ENCODE assay signal across 8 cellular contexts in genomic region chr10:73644015-73644743, GRCh38. TPM values are rescaled to one million over a fixed set of nuclear protein-coding genes. Genes with fewer than 3 reads are reported as not detected.
DNase-seq lines count a peak whose midpoint lies in the region; ATAC-seq, FAIRE-seq and TF ChIP-seq lines count a peak whose summit lies in the region.

No MANE protein-coding gene starts in this region.

- no peaks in the 10 kb centered on the region for H3K79me2 ChIP-seq in H1 (ENCODE audit: control insufficient read depth in 1 of 2, insufficient read depth in 2 of 2, low read length in 2 of 2)

- DNase-seq in Calu3: peak; percentile 64
- DNase-seq in HFFc6: peak; percentile 60
- DNase-seq in NCI-H69 (lab: John Stamatoyannopoulos, UW): peak; percentile 59
- peak; percentile 55 for DNase-seq in activated CD8-positive, alpha-beta T cell treated with anti-CD3 and anti-CD28 coated beads for 36 hours
- peak in 1 of 2 experiments; percentile 63 for DNase-seq in H1 (ENCODE audit: low read depth in 1 of 2, low spot score in 2 of 2)
- peak in 1 of 2 experiments; percentile 63 for DNase-seq in mesothelial cell of epicardium (ENCODE audit: low spot score in 2 of 2, unreplicated experiment in 2 of 2)
- DNase-seq in superior temporal gyrus (ENCODE audit: extremely low spot score): peak; percentile 92

- H2BK12ac ChIP-seq in H1 (ENCODE audit: low read depth, low read length): no peak overlapping the region

- no peak for TF ChIP-seq POLR2A in H1 (IDR thresholded peaks at IDR 0.05; ENCODE audit: control extremely low read depth in 1 of 2, low read depth in 2 of 2, low read length in 2 of 2)

- H3K9me3 Mint-ChIP-seq in Calu3 (ENCODE audit: low read depth, unreplicated experiment) (no peaks in the 10 kb centered on the region), HFFc6 (no peaks in the 10 kb centered on the region), mesothelial cell of epicardium (no peaks in the 10 kb centered on the region)
- H3K9me3 Mint-ChIP-seq in activated CD8-positive, alpha-beta T cell treated with anti-CD3 and anti-CD28 coated beads for 36 hours: no peaks in the 10 kb centered on the region

- H3K27ac Mint-ChIP-seq in Calu3 (ENCODE audit: unreplicated experiment): no peak overlapping the region
- no peak overlapping the region; the same call in 1 of the 2 replicates for H3K27ac Mint-ChIP-seq in HFFc6
- H3K27ac Mint-ChIP-seq in activated CD8-positive, alpha-beta T cell treated with anti-CD3 and anti-CD28 coated beads for 36 hours: peak overlapping the region; percentile 8
- peak overlapping the region; percentile 48 for H3K27ac Mint-ChIP-seq in mesothelial cell of epicardium

- peaks cover 9% of the 10 kb centered on the region; the same call in 1 of the 2 replicates for H3K23me2 ChIP-seq in H1 (ENCODE audit: low read depth, low read length)

- peak; percentile 77 for ATAC-seq in activated CD8-positive, alpha-beta T cell treated with anti-CD3 and anti-CD28 coated beads for 36 hours
- no peak for ATAC-seq in GM21526 (IDR thresholded peaks at IDR 0.05; ENCODE audit: low FRiP score, unreplicated experiment)

- no peak overlapping the region for H2BK120ac ChIP-seq in H1 (replicated peaks; ENCODE audit: low read depth, low read length)

- no peaks in the 10 kb centered on the region for H3K36me3 Mint-ChIP-seq in Calu3 (ENCODE audit: insufficient read depth, unreplicated experiment)
- no peaks in the 10 kb centered on the region for H3K36me3 Mint-ChIP-seq in HFFc6 (ENCODE audit: low read depth)
- no peaks in the 10 kb centered on the region for H3K36me3 Mint-ChIP-seq in activated CD8-positive, alpha-beta T cell treated with anti-CD3 and anti-CD28 coated beads for 36 hours (ENCODE audit: low read depth)
- H3K36me3 Mint-ChIP-seq in mesothelial cell of epicardium: no peaks in the 10 kb centered on the region

- H3K23ac ChIP-seq in H1 (ENCODE audit: insufficient read length): no peak overlapping the region

- no peak overlapping the region for H4K8ac ChIP-seq in H1 (ENCODE audit: extremely low read depth, insufficient read depth, low read length)

- FAIRE-seq in H1 (lab: Jason Lieb, UNC): peak; percentile 66

- POLR2A ChIA-PET in activated CD8-positive, alpha-beta T cell treated with anti-CD3 and anti-CD28 coated beads for 36 hours (lab: Charles Lee): interaction anchor here (0.5 to 1.1 kb wide), 5 partner anchors 18 to 285 kb away, joined by 3 read pairs; partner anchors contain the start of gene CFAP70
- POLR2A ChIA-PET in H1 (lab: Charles Lee; ENCODE audit: partially characterized antibody): interaction anchor here (0.8 to 2.3 kb wide), 6 partner anchors 10 to 115 kb away, joined by 3 to 8 read pairs (median 4); no protein-coding TSS in a partner anchor

- H4K91ac ChIP-seq in H1 (replicated peaks; ENCODE audit: insufficient read length, low read length): no peak overlapping the region

- no peak overlapping the region for H2BK15ac ChIP-seq in H1 (ENCODE audit: low read length)

- WGBS in H1 (ENCODE audit: extremely low coverage in 1 of 2, insufficient coverage in 1 of 2, insufficient read length in 1 of 2, insufficient replicate concordance in 2 of 2, low coverage in 1 of 2, low lambda C conversion rate in 2 of 2, missing lambda C conversion rate in 1 of 2), 2 experiments: 31% methylated on average over 5 of the region's 5 CpGs; no CpG with 5 or more reads in 1 of the 2 experiments

- no peak overlapping the region for H3K4ac ChIP-seq in H1 (replicated peaks; ENCODE audit: insufficient read length, low read depth, low read length)

- H3K4me1 Mint-ChIP-seq in Calu3 (ENCODE audit: low read depth, unreplicated experiment) (no peaks in the 10 kb centered on the region), HFFc6 (ENCODE audit: low read depth) (peaks cover 41% of the 10 kb centered on the region), mesothelial cell of epicardium (peaks cover 18% of the 10 kb centered on the region)
- peaks cover 15% of the 10 kb centered on the region for H3K4me1 Mint-ChIP-seq in activated CD8-positive, alpha-beta T cell treated with anti-CD3 and anti-CD28 coated beads for 36 hours (ENCODE audit: low read depth)

- intact Hi-C loops in Calu3 (cut with micrococcal nuclease; ENCODE audit: unreplicated experiment): loop anchor here (1.0 to 2.0 kb wide), 2 partner anchors 115 to 379 kb away; no protein-coding TSS in a partner anchor
- intact Hi-C loops in activated CD8-positive, alpha-beta T cell treated with anti-CD3 and anti-CD28 coated beads for 36 hours (cut with micrococcal nuclease): loop anchor here (1.0 kb wide), 1 partner anchor 115 kb away; no protein-coding TSS in a partner anchor

- H3K79me1 ChIP-seq in H1 (ENCODE audit: low read depth, low read length): no peaks in the 10 kb centered on the region

- TF ChIP-seq EP300 in H1 (IDR thresholded peaks at IDR 0.05; ENCODE audit: borderline replicate concordance in 1 of 2, low read depth in 2 of 2, low read length in 2 of 2): no peak

- H3K4me3 Mint-ChIP-seq in Calu3 (ENCODE audit: low read depth, unreplicated experiment): no peak overlapping the region
- no peak overlapping the region for H3K4me3 Mint-ChIP-seq in HFFc6
- no peak overlapping the region for H3K4me3 Mint-ChIP-seq in activated CD8-positive, alpha-beta T cell treated with anti-CD3 and anti-CD28 coated beads for 36 hours
- H3K4me3 Mint-ChIP-seq in mesothelial cell of epicardium: no peak overlapping the region

- no peaks in the 10 kb centered on the region for H3K36me3 ChIP-seq in H1 (ENCODE audit: control insufficient read depth in 2 of 4, insufficient read depth in 4 of 4, low read length in 3 of 4)

- BruUV-seq in Calu3 (replicated peaks; lab: Mats Ljungman, UMichigan): no TSS peak

- H3K4me1 ChIP-seq in H1 (replicated peaks in 1 of 4; ENCODE audit: control insufficient read depth in 3 of 4, insufficient read depth in 4 of 4, low read length in 3 of 4): peaks cover 0 to 15% (median 9%) of the 10 kb centered on the region in 4 experiments; a peak in 6 of 7 replicates

- no peak overlapping the region for H3K4me2 ChIP-seq in H1 (ENCODE audit: insufficient read depth in 1 of 2, low read depth in 2 of 2, low read length in 2 of 2)

- no peaks in the 10 kb centered on the region for H4K20me1 ChIP-seq in H1 (replicated peaks in 1 of 2; ENCODE audit: control insufficient read depth in 1 of 2, insufficient read depth in 2 of 2, low read length in 2 of 2)

- H3K14ac ChIP-seq in H1 (ENCODE audit: insufficient read length): no peak overlapping the region

- no peak overlapping the region for H2AFZ ChIP-seq in H1 (ENCODE audit: low read length)

- H3K18ac ChIP-seq in H1 (ENCODE audit: extremely low read depth, low read length): no peak overlapping the region

- H2BK5ac ChIP-seq in H1 (ENCODE audit: low read depth, low read length): no peak overlapping the region

- no peak overlapping the region for H3K27ac ChIP-seq in H1 (ENCODE audit: low read depth, low read length)

- H4K5ac ChIP-seq in H1 (ENCODE audit: insufficient read length, low read depth, low read length): no peak overlapping the region

- H3K4me3 ChIP-seq in H1 (ENCODE audit: extremely low read depth in 1 of 4, insufficient read depth in 2 of 4, low read depth in 3 of 4, low read length in 4 of 4): no peak overlapping the region

- peak; percentile 90 for TF ChIP-seq CTCF in Calu3 (IDR thresholded peaks at IDR 0.05; ENCODE audit: unreplicated experiment)
- peak; percentile 94 for TF ChIP-seq CTCF in HFFc6 (IDR thresholded peaks at IDR 0.05)
- TF ChIP-seq CTCF in activated CD8-positive, alpha-beta T cell treated with anti-CD3 and anti-CD28 coated beads for 36 hours (IDR thresholded peaks at IDR 0.05): peak; percentile 98
- peak; percentile 43 to 84 (median 83) for TF ChIP-seq CTCF in H1 (IDR thresholded peaks at IDR 0.05; ENCODE audit: control extremely low read depth in 1 of 3, insufficient read depth in 1 of 3, low read depth in 1 of 3, low read length in 3 of 3)
- peak; percentile 82 for TF ChIP-seq CTCF in mesothelial cell of epicardium (IDR thresholded peaks at IDR 0.05; ENCODE audit: unreplicated experiment)

- H2AK5ac ChIP-seq in H1 (ENCODE audit: low read depth, low read length): no peak overlapping the region

- no peaks in the 10 kb centered on the region for H3K27me3 ChIP-seq in H1 (replicated peaks in 1 of 4; ENCODE audit: control insufficient read depth in 3 of 4, extremely low read depth in 1 of 4, insufficient read depth in 3 of 4, low read length in 3 of 4)

- H3K56ac ChIP-seq in H1 (replicated peaks; ENCODE audit: insufficient read length, low read depth, low read length): no peak overlapping the region

- peaks cover 58% of the 10 kb centered on the region for H3K27me3 Mint-ChIP-seq in Calu3 (ENCODE audit: unreplicated experiment)
- no peaks in the 10 kb centered on the region; the same call in 1 of the 2 replicates for H3K27me3 Mint-ChIP-seq in HFFc6 (ENCODE audit: insufficient read depth)
- no peaks in the 10 kb centered on the region for H3K27me3 Mint-ChIP-seq in activated CD8-positive, alpha-beta T cell treated with anti-CD3 and anti-CD28 coated beads for 36 hours
- H3K27me3 Mint-ChIP-seq in mesothelial cell of epicardium (ENCODE audit: low read depth): no peaks in the 10 kb centered on the region

- CTCF ChIA-PET in Calu3 (lab: Charles Lee) (interaction anchor here (0.6 to 3.4 kb wide), 5 partner anchors 10 to 114 kb away, joined by 3 to 20 read pairs (median 4); no protein-coding TSS in a partner anchor), H1 (lab: Charles Lee; ENCODE audit: partially characterized antibody) (interaction anchor here (0.6 to 14.5 kb wide), 36 partner anchors 10 to 216 kb away, joined by 3 to 271 read pairs (median 4); partner anchors contain the start of genes SYNPO2L and USP54)
- CTCF ChIA-PET in activated CD8-positive, alpha-beta T cell treated with anti-CD3 and anti-CD28 coated beads for 36 hours (lab: Charles Lee): interaction anchor here (0.6 to 9.2 kb wide), 44 partner anchors 9 to 391 kb away, joined by 3 to 143 read pairs (median 4); partner anchors contain the start of gene USP54

- H2BK20ac ChIP-seq in H1 (ENCODE audit: low read length): no peak overlapping the region

- peak; percentile 96 to 97 for TF ChIP-seq RAD21 in H1 (IDR thresholded peaks at IDR 0.05 in 1 of 2, conservative IDR thresholded peaks at IDR 0.05 in 1 of 2; ENCODE audit: low read depth in 2 of 2, low read length in 2 of 2)

- no peak overlapping the region for H3K9ac ChIP-seq in H1 (replicated peaks in 1 of 4; ENCODE audit: extremely low read depth in 1 of 4, low read depth in 3 of 4, low read length in 3 of 4)

- no peaks in the 10 kb centered on the region for H3K9me3 ChIP-seq in H1 (ENCODE audit: insufficient read depth in 2 of 2, low read depth in 1 of 2, low read length in 1 of 2)

RNA-seq across cellular contexts. Expression of gene MYOZ1, which starts 2.9 kb away (rescaled TPM):
- total RNA-seq in Calu3 (2022): not detected in 2 replicates
- total RNA-seq in HFFc6 (2021; fragmentation: NEBNext Ultra II Directional; extraction: Animal tissue kit (Norgen Biotek cat#: 25700)): 1 to 10 TPM in 3 of 6 experiments, under 1 TPM in 3; 0.41 to 2.5 (median 0.90) TPM
- not detected for total RNA-seq in activated CD8-positive, alpha-beta T cell treated with anti-CD3 and anti-CD28 coated beads for 36 hours
- 2.6 and 2.7 TPM in 2 replicates for total RNA-seq in H1 (2021; fragmentation: NEBNext Ultra II Directional; extraction: Animal tissue kit (Norgen Biotek cat#: 25700))
- 3.0 and 3.3 TPM in 2 replicates for polyA plus RNA-seq in H1 (2011; rRNA removed)
- polyA plus RNA-seq in H1 (2011; cell fraction: cytosol; rRNA removed): 3.5 TPM
- 2.5 TPM for polyA plus RNA-seq in H1 (2011; cell fraction: nucleus; rRNA removed)
- 2.6 to 4.3 TPM (median 3.8 TPM) in 4 replicates for polyA plus RNA-seq in H1 (2012, experiment 1 of 2)
- polyA plus RNA-seq in H1 (2012, experiment 2 of 2): 5.2 TPM
- polyA plus RNA-seq in H1 (2013, experiment 1 of 2): 1.2 TPM
- polyA plus RNA-seq in H1 (2013, experiment 2 of 2): 1.6 TPM
- 1.4 and 2.0 TPM in 2 replicates for polyA minus RNA-seq in H1 (2011; rRNA and poly(A)+ RNA removed)
- polyA minus RNA-seq in H1 (2011; cell fraction: cytosol; rRNA and poly(A)+ RNA removed): not detected
- polyA minus RNA-seq in H1 (2011; cell fraction: nucleus; rRNA and poly(A)+ RNA removed): 0.70 TPM
- total RNA-seq in mesothelial cell of epicardium: 1.4 to 2.1 TPM (median 1.7 TPM) in 3 replicates

RNA-seq across cellular contexts. Expression of gene SYNPO2L, which starts 11.7 kb away (rescaled TPM):
- total RNA-seq in Calu3 (2022) (0.34 TPM in 1 of 2 replicates, not detected in the other), mesothelial cell of epicardium (0.07 to 0.22 TPM (median 0.11 TPM) in 3 replicates)
- 1 to 10 TPM; 1.5 to 3.3 (median 1.6) TPM for total RNA-seq in HFFc6 (2021; fragmentation: NEBNext Ultra II Directional; extraction: Animal tissue kit (Norgen Biotek cat#: 25700))
- total RNA-seq in activated CD8-positive, alpha-beta T cell treated with anti-CD3 and anti-CD28 coated beads for 36 hours: not detected
- 0.11 and 0.19 TPM in 2 replicates for total RNA-seq in H1 (2021; fragmentation: NEBNext Ultra II Directional; extraction: Animal tissue kit (Norgen Biotek cat#: 25700))
- polyA plus RNA-seq in H1 (2011; rRNA removed): 0.05 and 0.06 TPM in 2 replicates
- 0.06 TPM for polyA plus RNA-seq in H1 (2011; cell fraction: cytosol; rRNA removed)
- 0.31 TPM for polyA plus RNA-seq in H1 (2011; cell fraction: nucleus; rRNA removed)
- 0.19 to 0.51 TPM (median 0.31 TPM) in 4 replicates for polyA plus RNA-seq in H1 (2012, experiment 1 of 2)
- polyA plus RNA-seq in H1 (2012, experiment 2 of 2): 0.05 TPM
- 0.10 TPM for polyA plus RNA-seq in H1 (2013, experiment 1 of 2)
- 0.06 TPM for polyA plus RNA-seq in H1 (2013, experiment 2 of 2)
- 0.34 and 0.47 TPM in 2 replicates for polyA minus RNA-seq in H1 (2011; rRNA and poly(A)+ RNA removed)
- polyA minus RNA-seq in H1 (2011; cell fraction: cytosol; rRNA and poly(A)+ RNA removed): 0.44 TPM
- polyA minus RNA-seq in H1 (2011; cell fraction: nucleus; rRNA and poly(A)+ RNA removed): 0.70 TPM

RNA-seq across cellular contexts. Expression of gene USP54, which starts 53.0 kb away (rescaled TPM):
- total RNA-seq in Calu3 (2022) (39.4 and 48.1 TPM in 2 replicates), mesothelial cell of epicardium (24.5 to 26.9 TPM (median 26.7 TPM) in 3 replicates)
- 10 to 100 TPM in 5 of 6 experiments, 1 to 10 TPM in 1; 9.1 to 12.9 (median 10.7) TPM for total RNA-seq in HFFc6 (2021; fragmentation: NEBNext Ultra II Directional; extraction: Animal tissue kit (Norgen Biotek cat#: 25700))
- total RNA-seq in activated CD8-positive, alpha-beta T cell treated with anti-CD3 and anti-CD28 coated beads for 36 hours: 1 to 10 TPM; 3.1 to 4.6 TPM
- 56.6 and 65.6 TPM in 2 replicates for total RNA-seq in H1 (2021; fragmentation: NEBNext Ultra II Directional; extraction: Animal tissue kit (Norgen Biotek cat#: 25700))
- 31.0 and 46.2 TPM in 2 replicates for polyA plus RNA-seq in H1 (2011; rRNA removed)
- polyA plus RNA-seq in H1 (2011; cell fraction: cytosol; rRNA removed): 39.5 TPM
- 43.5 TPM for polyA plus RNA-seq in H1 (2011; cell fraction: nucleus; rRNA removed)
- 34.8 to 42.8 TPM (median 37.9 TPM) in 4 replicates for polyA plus RNA-seq in H1 (2012, experiment 1 of 2)
- 2.9 TPM for polyA plus RNA-seq in H1 (2012, experiment 2 of 2)
- polyA plus RNA-seq in H1 (2013, experiment 1 of 2): 18.5 TPM
- 17.3 TPM for polyA plus RNA-seq in H1 (2013, experiment 2 of 2)
- polyA minus RNA-seq in H1 (2011; rRNA and poly(A)+ RNA removed): 108 and 171 TPM in 2 replicates
- 41.7 TPM for polyA minus RNA-seq in H1 (2011; cell fraction: cytosol; rRNA and poly(A)+ RNA removed)
- polyA minus RNA-seq in H1 (2011; cell fraction: nucleus; rRNA and poly(A)+ RNA removed): 64.5 TPM

RNA-seq across cellular contexts. Expression of gene AGAP5, which starts 53.7 kb away (rescaled TPM):
- total RNA-seq in Calu3 (2022) (12.1 and 13.4 TPM in 2 replicates), mesothelial cell of epicardium (11.7 to 12.8 TPM (median 12.1 TPM) in 3 replicates)
- total RNA-seq in HFFc6 (2021; fragmentation: NEBNext Ultra II Directional; extraction: Animal tissue kit (Norgen Biotek cat#: 25700)): 1 to 10 TPM; 2.2 to 3.7 (median 2.8) TPM
- total RNA-seq in activated CD8-positive, alpha-beta T cell treated with anti-CD3 and anti-CD28 coated beads for 36 hours: 1 to 10 TPM; 8.8 to 9.8 TPM
- 3.1 and 5.4 TPM in 2 replicates for total RNA-seq in H1 (2021; fragmentation: NEBNext Ultra II Directional; extraction: Animal tissue kit (Norgen Biotek cat#: 25700))
- polyA plus RNA-seq in H1 (2011; rRNA removed): 5.6 and 6.0 TPM in 2 replicates
- polyA plus RNA-seq in H1 (2011; cell fraction: cytosol; rRNA removed): 6.6 TPM
- 17.7 TPM for polyA plus RNA-seq in H1 (2011; cell fraction: nucleus; rRNA removed)
- polyA plus RNA-seq in H1 (2012, experiment 1 of 2): 5.2 to 6.8 TPM (median 6.0 TPM) in 4 replicates
- 0.16 TPM for polyA plus RNA-seq in H1 (2012, experiment 2 of 2)
- polyA plus RNA-seq in H1 (2013, experiment 1 of 2): 3.0 TPM
- polyA plus RNA-seq in H1 (2013, experiment 2 of 2): 2.9 TPM
- polyA minus RNA-seq in H1 (2011; rRNA and poly(A)+ RNA removed): 3.4 and 3.5 TPM in 2 replicates
- polyA minus RNA-seq in H1 (2011; cell fraction: cytosol; rRNA and poly(A)+ RNA removed): 0.44 TPM
- 6.7 TPM for polyA minus RNA-seq in H1 (2011; cell fraction: nucleus; rRNA and poly(A)+ RNA removed)

Comparison
In these comparisons a context has a peak if more than half of its experiments do, and no peak if none do; other contexts are left out.
1. H3K27ac Mint-ChIP-seq: peak in activated CD8-positive, alpha-beta T cell treated with anti-CD3 and anti-CD28 coated beads for 36 hours (single experiment) and mesothelial cell of epicardium (single experiment); none in Calu3 (single experiment) and HFFc6 (single experiment).
2. Peak in every context shown above with its lines, with median percentiles within 50 percentile points of each other: CTCF ChIP-seq.